25 cellular contexts compared by ENCODE assay signal in the genomic region with DNA sequence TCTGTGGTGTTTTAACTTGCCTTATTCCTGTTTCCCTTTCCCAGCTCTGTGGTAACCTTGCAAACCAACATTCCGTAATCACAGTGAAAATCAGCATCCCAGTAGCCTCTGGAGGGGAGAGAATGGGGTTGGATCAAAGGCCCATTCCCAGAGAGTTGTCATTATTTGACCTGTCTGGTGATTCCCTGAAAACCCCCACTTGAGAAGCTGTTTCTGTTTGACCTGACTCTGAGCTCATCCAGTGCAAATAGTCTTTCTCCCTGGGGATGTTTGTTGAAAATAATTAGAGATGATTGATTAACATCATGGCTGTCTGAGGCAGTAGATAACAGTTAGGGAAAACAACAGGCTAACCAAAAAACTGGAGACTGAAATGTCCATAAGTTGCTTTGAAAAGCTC. TPM values are rescaled to one million over a fixed set of nuclear protein-coding genes. Genes with fewer than 3 reads are reported as not detected.
"Had no signal": no experiment of that assay in that cellular context is flagged by ENCODE, and none has a peak within 500 bp of the region (broad histone marks: within the 10 kb centered on the region; RNA-seq: fewer than 3 reads in every experiment).

No MANE protein-coding gene starts in this region.

- H3K4me3 Mint-ChIP-seq: natural killer cell; neural crest cell; stimulated activated naive B cell treated with anti-CD40 and anti-IgM and Interleukin-4, amounts not matched to agents 10 μg/mL and 1 μg/mL and 100 μg/mL, for 72 hours; stimulated activated naive CD8-positive, alpha-beta T cell treated with anti-CD3 and anti-CD28 coated beads, Interleukin-15, amount 100 ng/mL, for 72 hours had no signal

- H3K4me1 Mint-ChIP-seq: natural killer cell; neural crest cell; stimulated activated naive B cell treated with anti-CD40 and anti-IgM and Interleukin-4, amounts not matched to agents 10 μg/mL and 1 μg/mL and 100 μg/mL, for 72 hours; stimulated activated naive CD8-positive, alpha-beta T cell treated with anti-CD3 and anti-CD28 coated beads, Interleukin-15, amount 100 ng/mL, for 72 hours had no signal

- H3K27ac Mint-ChIP-seq: natural killer cell; stimulated activated naive B cell treated with anti-CD40 and anti-IgM and Interleukin-4, amounts not matched to agents 10 μg/mL and 1 μg/mL and 100 μg/mL, for 72 hours; stimulated activated naive CD8-positive, alpha-beta T cell treated with anti-CD3 and anti-CD28 coated beads, Interleukin-15, amount 100 ng/mL, for 72 hours had no signal

- ATAC-seq: esophagus mucosa; heart right ventricle; left lobe of liver; natural killer cell; pancreas; sciatic nerve; stimulated activated naive B cell treated with anti-CD40 and anti-IgM and Interleukin-4, amounts not matched to agents 10 μg/mL and 1 μg/mL and 100 μg/mL, for 72 hours; stimulated activated naive CD8-positive, alpha-beta T cell treated with anti-CD3 and anti-CD28 coated beads, Interleukin-15, amount 100 ng/mL, for 72 hours had no signal

- H3K27me3 Mint-ChIP-seq: stimulated activated naive B cell treated with anti-CD40 and anti-IgM and Interleukin-4, amounts not matched to agents 10 μg/mL and 1 μg/mL and 100 μg/mL, for 72 hours; stimulated activated naive CD8-positive, alpha-beta T cell treated with anti-CD3 and anti-CD28 coated beads, Interleukin-15, amount 100 ng/mL, for 72 hours had no signal

- DNase-seq: effector CD4-positive, alpha-beta T cell; heart right ventricle; hypothalamus; mammary epithelial cell; natural killer cell; pancreas; retina; stimulated activated CD4-positive, alpha-beta T cell treated with anti-CD3 and anti-CD28 coated beads, Interleukin-2, amount 100 ng/mL, for 24 hours; stimulated activated CD4-positive, alpha-beta T cell treated with anti-CD3 and anti-CD28 coated beads, Interleukin-4, amount 100 ng/mL, for 4 hours; stimulated activated naive B cell treated with anti-CD40 and anti-IgM and Interleukin-4, amounts not matched to agents 10 μg/mL and 1 μg/mL and 100 μg/mL, for 72 hours; stimulated activated naive CD8-positive, alpha-beta T cell treated with anti-CD3 and anti-CD28 coated beads, Interleukin-15, amount 100 ng/mL, for 72 hours; testis had no signal

RNA-seq across cellular contexts. Expression of gene CACNG1, which starts 3.0 kb away (rescaled TPM):
- total RNA-seq: chondrocyte, dermis microvascular lymphatic vessel endothelial cell, esophagus mucosa, fibroblast of lung, left lobe of liver, lower leg skin, mammary epithelial cell, mesenteric fat pad, mononuclear cell, natural killer cell, pancreas, sciatic nerve, subcutaneous adipose tissue, testis, tibial nerve, ureter had no signal
- polyA plus RNA-seq: fibroblast of lung, heart right ventricle, mammary epithelial cell had no signal
